Comparison of ENCODE assay signal across 1 cellular context in the genomic region with DNA sequence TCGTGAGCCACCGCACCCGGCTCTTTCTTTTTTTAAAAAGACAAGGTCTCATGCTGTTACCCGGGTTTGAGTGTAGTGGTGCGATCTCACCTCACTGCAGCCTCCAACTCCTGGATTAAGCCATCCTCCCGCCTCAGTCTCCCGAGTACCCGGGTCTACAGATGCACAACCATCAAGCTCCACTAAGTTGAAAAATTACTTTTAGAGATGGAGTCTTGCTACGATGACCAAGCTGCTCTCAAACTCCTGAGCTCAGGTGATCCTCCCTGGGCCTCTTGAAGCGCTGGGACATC.
TF ChIP-seq lines count a peak whose summit lies in the region.

No MANE protein-coding gene starts in this region.

TF ChIP-seq in SK-N-SH, 30 proteins besides CTCF, POLR2A, EP300 and RAD21 (continued from another document):
- TF ChIP-seq, protein P1, sequence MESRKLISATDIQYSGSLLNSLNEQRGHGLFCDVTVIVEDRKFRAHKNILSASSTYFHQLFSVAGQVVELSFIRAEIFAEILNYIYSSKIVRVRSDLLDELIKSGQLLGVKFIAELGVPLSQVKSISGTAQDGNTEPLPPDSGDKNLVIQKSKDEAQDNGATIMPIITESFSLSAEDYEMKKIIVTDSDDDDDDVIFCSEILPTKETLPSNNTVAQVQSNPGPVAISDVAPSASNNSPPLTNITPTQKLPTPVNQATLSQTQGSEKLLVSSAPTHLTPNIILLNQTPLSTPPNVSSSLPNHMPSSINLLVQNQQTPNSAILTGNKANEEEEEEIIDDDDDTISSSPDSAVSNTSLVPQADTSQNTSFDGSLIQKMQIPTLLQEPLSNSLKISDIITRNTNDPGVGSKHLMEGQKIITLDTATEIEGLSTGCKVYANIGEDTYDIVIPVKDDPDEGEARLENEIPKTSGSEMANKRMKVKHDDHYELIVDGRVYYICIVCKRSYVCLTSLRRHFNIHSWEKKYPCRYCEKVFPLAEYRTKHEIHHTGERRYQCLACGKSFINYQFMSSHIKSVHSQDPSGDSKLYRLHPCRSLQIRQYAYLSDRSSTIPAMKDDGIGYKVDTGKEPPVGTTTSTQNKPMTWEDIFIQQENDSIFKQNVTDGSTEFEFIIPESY (IDR thresholded peaks at IDR 0.05; ENCODE audit: borderline replicate concordance, low read depth) = no peak
- TF ChIP-seq, protein P2, sequence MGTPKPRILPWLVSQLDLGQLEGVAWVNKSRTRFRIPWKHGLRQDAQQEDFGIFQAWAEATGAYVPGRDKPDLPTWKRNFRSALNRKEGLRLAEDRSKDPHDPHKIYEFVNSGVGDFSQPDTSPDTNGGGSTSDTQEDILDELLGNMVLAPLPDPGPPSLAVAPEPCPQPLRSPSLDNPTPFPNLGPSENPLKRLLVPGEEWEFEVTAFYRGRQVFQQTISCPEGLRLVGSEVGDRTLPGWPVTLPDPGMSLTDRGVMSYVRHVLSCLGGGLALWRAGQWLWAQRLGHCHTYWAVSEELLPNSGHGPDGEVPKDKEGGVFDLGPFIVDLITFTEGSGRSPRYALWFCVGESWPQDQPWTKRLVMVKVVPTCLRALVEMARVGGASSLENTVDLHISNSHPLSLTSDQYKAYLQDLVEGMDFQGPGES (IDR thresholded peaks at IDR 0.05; ENCODE audit: low read depth, low read length) = no peak
- TF ChIP-seq JUND (IDR thresholded peaks at IDR 0.05) (no peak), SMC3 (IDR thresholded peaks at IDR 0.05; ENCODE audit: low read depth, low read length) (no peak), MEF2A (IDR thresholded peaks at IDR 0.05; ENCODE audit: borderline replicate concordance, low read depth) (no peak), TAF1 (IDR thresholded peaks at IDR 0.05; ENCODE audit: borderline replicate concordance, low read depth, low read length) (no peak), RXRA (IDR thresholded peaks at IDR 0.05; ENCODE audit: borderline replicate concordance, low read depth) (no peak), FOXM1 (IDR thresholded peaks at IDR 0.05; ENCODE audit: low read depth) (no peak), CHD2 (IDR thresholded peaks at IDR 0.05; ENCODE audit: low read length, partially characterized antibody) (no peak), GABPA (IDR thresholded peaks at IDR 0.05; ENCODE audit: low read depth) (no peak), GATA2 (CRISPR knock-in tag; IDR thresholded peaks at IDR 0.05) (no peak), NFIC (IDR thresholded peaks at IDR 0.05; ENCODE audit: borderline replicate concordance) (no peak), TCF12 (IDR thresholded peaks at IDR 0.05) (no peak), POLR2AphosphoS5 (IDR thresholded peaks at IDR 0.05; ENCODE audit: low read depth, low read length) (no peak)
- TF ChIP-seq, protein P3, sequence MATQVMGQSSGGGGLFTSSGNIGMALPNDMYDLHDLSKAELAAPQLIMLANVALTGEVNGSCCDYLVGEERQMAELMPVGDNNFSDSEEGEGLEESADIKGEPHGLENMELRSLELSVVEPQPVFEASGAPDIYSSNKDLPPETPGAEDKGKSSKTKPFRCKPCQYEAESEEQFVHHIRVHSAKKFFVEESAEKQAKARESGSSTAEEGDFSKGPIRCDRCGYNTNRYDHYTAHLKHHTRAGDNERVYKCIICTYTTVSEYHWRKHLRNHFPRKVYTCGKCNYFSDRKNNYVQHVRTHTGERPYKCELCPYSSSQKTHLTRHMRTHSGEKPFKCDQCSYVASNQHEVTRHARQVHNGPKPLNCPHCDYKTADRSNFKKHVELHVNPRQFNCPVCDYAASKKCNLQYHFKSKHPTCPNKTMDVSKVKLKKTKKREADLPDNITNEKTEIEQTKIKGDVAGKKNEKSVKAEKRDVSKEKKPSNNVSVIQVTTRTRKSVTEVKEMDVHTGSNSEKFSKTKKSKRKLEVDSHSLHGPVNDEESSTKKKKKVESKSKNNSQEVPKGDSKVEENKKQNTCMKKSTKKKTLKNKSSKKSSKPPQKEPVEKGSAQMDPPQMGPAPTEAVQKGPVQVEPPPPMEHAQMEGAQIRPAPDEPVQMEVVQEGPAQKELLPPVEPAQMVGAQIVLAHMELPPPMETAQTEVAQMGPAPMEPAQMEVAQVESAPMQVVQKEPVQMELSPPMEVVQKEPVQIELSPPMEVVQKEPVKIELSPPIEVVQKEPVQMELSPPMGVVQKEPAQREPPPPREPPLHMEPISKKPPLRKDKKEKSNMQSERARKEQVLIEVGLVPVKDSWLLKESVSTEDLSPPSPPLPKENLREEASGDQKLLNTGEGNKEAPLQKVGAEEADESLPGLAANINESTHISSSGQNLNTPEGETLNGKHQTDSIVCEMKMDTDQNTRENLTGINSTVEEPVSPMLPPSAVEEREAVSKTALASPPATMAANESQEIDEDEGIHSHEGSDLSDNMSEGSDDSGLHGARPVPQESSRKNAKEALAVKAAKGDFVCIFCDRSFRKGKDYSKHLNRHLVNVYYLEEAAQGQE (IDR thresholded peaks at IDR 0.05; ENCODE audit: low read depth, low read length) = no peak
- TF ChIP-seq, protein P4, sequence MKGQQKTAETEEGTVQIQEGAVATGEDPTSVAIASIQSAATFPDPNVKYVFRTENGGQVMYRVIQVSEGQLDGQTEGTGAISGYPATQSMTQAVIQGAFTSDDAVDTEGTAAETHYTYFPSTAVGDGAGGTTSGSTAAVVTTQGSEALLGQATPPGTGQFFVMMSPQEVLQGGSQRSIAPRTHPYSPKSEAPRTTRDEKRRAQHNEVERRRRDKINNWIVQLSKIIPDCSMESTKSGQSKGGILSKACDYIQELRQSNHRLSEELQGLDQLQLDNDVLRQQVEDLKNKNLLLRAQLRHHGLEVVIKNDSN (IDR thresholded peaks at IDR 0.05; ENCODE audit: borderline replicate concordance, low read depth) = no peak
TF ChIP-seq in SK-N-SH: peak in this region for 0.
